22 cellular contexts compared by ENCODE assay signal in genomic region chr11:46216765-46217089, GRCh38.
DNase-seq lines count a peak whose midpoint lies in the region; ATAC-seq, FAIRE-seq and TF ChIP-seq lines count a peak whose summit lies in the region.
"Had no signal": no experiment of that assay in that cellular context is flagged by ENCODE, and none has a peak within 500 bp of the region (broad histone marks: within the 10 kb centered on the region; RNA-seq: fewer than 3 reads in every experiment).

No MANE protein-coding gene starts in this region.

- in situ Hi-C loops in K562 (cut with MboI): no loop called here

- intact Hi-C loops in MCF 10A (cut with micrococcal nuclease): no loop called here
- intact Hi-C loops in breast epithelium (cut with DNase I; ENCODE audit: low total_unique reads): no loop called here
- intact Hi-C loops in K562 (cut with micrococcal nuclease): no loop called here
- intact Hi-C loops in mucosa of descending colon (cut with DNase I, micrococcal nuclease): no loop called here

- no peaks in the 10 kb centered on the region for H3K4me1 Mint-ChIP-seq in MCF 10A (ENCODE audit: insufficient read depth, unreplicated experiment)
- H3K4me1 Mint-ChIP-seq: CD4-positive, alpha-beta memory T cell; H9 had no signal

- TF ChIP-seq RAD21 in K562 (CRISPR knock-in tag; conservative IDR thresholded peaks at IDR 0.05 in 1 of 2, IDR thresholded peaks at IDR 0.05 in 1 of 2): no peak

- 0 out of 4 replicates have a peak overlapping the region, but pooled peaks of 1 of the 2 experiments have one; percentile 62 for H3K9ac ChIP-seq in K562 (ENCODE audit: insufficient read depth in 1 of 2, low read depth in 2 of 2, low read length in 2 of 2)
- no peak overlapping the region for H3K9ac ChIP-seq in skeletal muscle satellite cell (ENCODE audit: low read depth, low read length)
- H3K9ac ChIP-seq: SK-N-SH had no signal

- TF ChIP-seq CTCF in MCF 10A (IDR thresholded peaks at IDR 0.05; ENCODE audit: unreplicated experiment) (no peak), breast epithelium (IDR thresholded peaks at IDR 0.05) (no peak), K562 (IDR thresholded peaks at IDR 0.05 in 2 of 3, conservative IDR thresholded peaks at IDR 0.05 in 1 of 3; ENCODE audit: insufficient read depth in 2 of 3, low read depth in 1 of 3, low read length in 3 of 3) (no peak), mucosa of descending colon (IDR thresholded peaks at IDR 0.05) (no peak)

- TF ChIP-seq EP300 in K562 (IDR thresholded peaks at IDR 0.05; ENCODE audit: low read length): no peak

- no peaks in the 10 kb centered on the region for H3K79me2 ChIP-seq in K562 (ENCODE audit: control insufficient read depth, insufficient read depth, low read length)

- peak overlapping the region; percentile 26 for H3K27ac Mint-ChIP-seq in MCF 10A (ENCODE audit: low read depth, unreplicated experiment)
- H3K27ac Mint-ChIP-seq: CD4-positive, alpha-beta memory T cell; H9; IgD-negative memory B cell had no signal

- no peaks in the 10 kb centered on the region for H3K36me3 Mint-ChIP-seq in MCF 10A (ENCODE audit: insufficient read depth, unreplicated experiment)
- H3K36me3 Mint-ChIP-seq: CD4-positive, alpha-beta memory T cell; IgD-negative memory B cell had no signal

- no peaks in the 10 kb centered on the region for H3K9me1 ChIP-seq in K562 (ENCODE audit: control insufficient read depth, insufficient read depth, low read length)

- no peaks in the 10 kb centered on the region for H3K4me1 ChIP-seq in breast epithelium
- peaks cover 3 to 15% of the 10 kb centered on the region in 2 experiments; a peak in 3 of 5 replicates for H3K4me1 ChIP-seq in K562 (replicated peaks in 1 of 2; ENCODE audit: control insufficient read depth in 2 of 2, insufficient read depth in 2 of 2, low read length in 2 of 2)
- no peaks in the 10 kb centered on the region for H3K4me1 ChIP-seq in mucosa of descending colon (ENCODE audit: low read depth)
- H3K4me1 ChIP-seq in skeletal muscle satellite cell (ENCODE audit: control insufficient read depth, insufficient read depth, low read length): peaks cover 3% of the 10 kb centered on the region

- TF ChIP-seq POLR2A in breast epithelium (IDR thresholded peaks at IDR 0.05): no peak
- no peak for TF ChIP-seq POLR2A in K562 (conservative IDR thresholded peaks at IDR 0.05)

- CTCF ChIA-PET in MCF 10A (lab: Yijun Ruan, JAX) (no interaction called here), K562 (lab: Yijun Ruan, JAX; ENCODE audit: low intra/inter-chr PET ratio) (no interaction called here)

- DNase-seq in MCF 10A (ENCODE audit: unreplicated experiment): no peak
- no peak for DNase-seq in breast epithelium (ENCODE audit: low spot score in 2 of 2)
- DNase-seq in K562 (ENCODE audit: extremely low read depth in 1 of 4, low spot score in 3 of 4): no peak
- DNase-seq in mucosa of descending colon: no peak
- no peak for DNase-seq in Kasumi-1 (lab: John Stamatoyannopoulos, UW)
- no peak for DNase-seq in activated naive CD4-positive, alpha-beta T cell (lab: John Stamatoyannopoulos, UW)
- DNase-seq: CD4-positive, alpha-beta memory T cell; DND-41; H9; NCI-H1436; NCI-H2081; NCI-H510A treated with DMSO at 0.1 percent for 48 hours; Right ventricle myocardium superior; SK-N-SH had no signal

- H3K9me3 Mint-ChIP-seq in MCF 10A (ENCODE audit: unreplicated experiment): no peaks in the 10 kb centered on the region
- H3K9me3 Mint-ChIP-seq: CD4-positive, alpha-beta memory T cell; H9; IgD-negative memory B cell had no signal

- H3K27me3 ChIP-seq in breast epithelium (no peaks in the 10 kb centered on the region), K562 (ENCODE audit: control insufficient read depth in 2 of 2, insufficient read depth in 2 of 2, low read length in 2 of 2) (no peaks in the 10 kb centered on the region), skeletal muscle satellite cell (ENCODE audit: control insufficient read depth, insufficient read depth, low read length) (peaks cover 24% of the 10 kb centered on the region)

- H3K36me3 ChIP-seq in breast epithelium (no peaks in the 10 kb centered on the region), K562 (ENCODE audit: control insufficient read depth, insufficient read depth, low read length) (no peaks in the 10 kb centered on the region), mucosa of descending colon (ENCODE audit: low read depth) (no peaks in the 10 kb centered on the region), skeletal muscle satellite cell (ENCODE audit: insufficient read depth, low read length) (no peaks in the 10 kb centered on the region)

- H3K27ac ChIP-seq in breast epithelium: no peak overlapping the region
- 0 out of 3 replicates have a peak overlapping the region, but pooled peaks have one; percentile 41 for H3K27ac ChIP-seq in K562 (ENCODE audit: extremely low read depth, low read depth, low read length)
- H3K27ac ChIP-seq: 22Rv1 had no signal

- BruUV-seq in MCF 10A (replicated peaks; lab: Mats Ljungman, UMichigan): no TSS peak
- no TSS peak for BruUV-seq in K562 (replicated peaks; lab: Mats Ljungman, UMichigan)

- FAIRE-seq in K562 (lab: Jason Lieb, UNC): no peak
- FAIRE-seq: D721Med, G401.6, GM18507, RCC 7860 had no signal

- no peaks in the 10 kb centered on the region for H3K27me3 Mint-ChIP-seq in MCF 10A (ENCODE audit: insufficient read depth, unreplicated experiment)

- no peak overlapping the region for H3K4me3 ChIP-seq in breast epithelium
- H3K4me3 ChIP-seq in K562: no peak overlapping the region
- H3K4me3 ChIP-seq in mucosa of descending colon: no peak overlapping the region
- peak overlapping the region; percentile 59 for H3K4me3 ChIP-seq in skeletal muscle satellite cell (ENCODE audit: low read length)

- no peaks in the 10 kb centered on the region for H4K20me1 ChIP-seq in K562 (replicated peaks; ENCODE audit: control insufficient read depth, insufficient read depth, low read length)

- H3K9me3 ChIP-seq in breast epithelium (no peaks in the 10 kb centered on the region), K562 (replicated peaks; ENCODE audit: control insufficient read depth, insufficient read depth, low read depth, low read length) (no peaks in the 10 kb centered on the region), mucosa of descending colon (no peaks in the 10 kb centered on the region), skeletal muscle satellite cell (replicated peaks; ENCODE audit: low read length) (no peaks in the 10 kb centered on the region)
- H3K9me3 ChIP-seq: SK-N-SH had no signal

- POLR2A ChIA-PET in MCF 10A (lab: Yijun Ruan, JAX) (no interaction called here), K562 (lab: Yijun Ruan, JAX) (interaction anchor here (0.7 to 1.5 kb wide), 2 partner anchors 9 to 114 kb away, joined by 3 to 6 read pairs; no protein-coding TSS in a partner anchor)

- WGBS in K562 (ENCODE audit: insufficient coverage, low coverage, missing lambda C conversion rate): 75% methylated on average over 6 of the region's 6 CpGs

- H2AFZ ChIP-seq in K562 (ENCODE audit: low read depth, low read length): peak overlapping the region; percentile 96

- H3K4me3 Mint-ChIP-seq in MCF 10A (ENCODE audit: unreplicated experiment): no peak overlapping the region
- H3K4me3 Mint-ChIP-seq: CD4-positive, alpha-beta memory T cell; H9 had no signal

- H3K4me2 ChIP-seq in K562 (ENCODE audit: insufficient read depth, low read length) (peak overlapping the region; percentile 66), skeletal muscle satellite cell (ENCODE audit: low read length) (peak overlapping the region; percentile 75)
- H3K4me2 ChIP-seq: SK-N-SH had no signal

- peak; percentile 31; the same call in 1 of the 3 replicates for ATAC-seq in K562
- peak; percentile 70 for ATAC-seq in mucosa of descending colon
- ATAC-seq in SK-N-SH treated with all-trans-retinoic acid at 6 μM for 48 hours: no peak

TF ChIP-seq in K562, 482 proteins besides CTCF, POLR2A, EP300 and RAD21:
- TF ChIP-seq EP400 (IDR thresholded peaks at IDR 0.05) (no peak), ELF1 (tag; IDR thresholded peaks at IDR 0.05) (0 out of 2 replicates have a peak, but pooled peaks have one; percentile 3)

TF ChIP-seq in SK-N-SH treated with all-trans-retinoic acid at 6 μM for 48 hours, 23 proteins besides CTCF, POLR2A, EP300 and RAD21 (continues in another document):
- TF ChIP-seq CSRNP3 (CRISPR knock-in tag; IDR thresholded peaks at IDR 0.05) (no peak), ESRRG (CRISPR knock-in tag; IDR thresholded peaks at IDR 0.05) (no peak), PATZ1 (CRISPR knock-in tag; IDR thresholded peaks at IDR 0.05; ENCODE audit: borderline replicate concordance) (no peak), TOX (CRISPR knock-in tag; IDR thresholded peaks at IDR 0.05; ENCODE audit: borderline replicate concordance) (no peak), ISL1 (CRISPR knock-in tag; IDR thresholded peaks at IDR 0.05) (no peak), SNAI2 (CRISPR knock-in tag; IDR thresholded peaks at IDR 0.05) (no peak), ZNF8 (CRISPR knock-in tag; IDR thresholded peaks at IDR 0.05) (no peak)
